22 cellular contexts compared by ENCODE assay signal in the genomic region with DNA sequence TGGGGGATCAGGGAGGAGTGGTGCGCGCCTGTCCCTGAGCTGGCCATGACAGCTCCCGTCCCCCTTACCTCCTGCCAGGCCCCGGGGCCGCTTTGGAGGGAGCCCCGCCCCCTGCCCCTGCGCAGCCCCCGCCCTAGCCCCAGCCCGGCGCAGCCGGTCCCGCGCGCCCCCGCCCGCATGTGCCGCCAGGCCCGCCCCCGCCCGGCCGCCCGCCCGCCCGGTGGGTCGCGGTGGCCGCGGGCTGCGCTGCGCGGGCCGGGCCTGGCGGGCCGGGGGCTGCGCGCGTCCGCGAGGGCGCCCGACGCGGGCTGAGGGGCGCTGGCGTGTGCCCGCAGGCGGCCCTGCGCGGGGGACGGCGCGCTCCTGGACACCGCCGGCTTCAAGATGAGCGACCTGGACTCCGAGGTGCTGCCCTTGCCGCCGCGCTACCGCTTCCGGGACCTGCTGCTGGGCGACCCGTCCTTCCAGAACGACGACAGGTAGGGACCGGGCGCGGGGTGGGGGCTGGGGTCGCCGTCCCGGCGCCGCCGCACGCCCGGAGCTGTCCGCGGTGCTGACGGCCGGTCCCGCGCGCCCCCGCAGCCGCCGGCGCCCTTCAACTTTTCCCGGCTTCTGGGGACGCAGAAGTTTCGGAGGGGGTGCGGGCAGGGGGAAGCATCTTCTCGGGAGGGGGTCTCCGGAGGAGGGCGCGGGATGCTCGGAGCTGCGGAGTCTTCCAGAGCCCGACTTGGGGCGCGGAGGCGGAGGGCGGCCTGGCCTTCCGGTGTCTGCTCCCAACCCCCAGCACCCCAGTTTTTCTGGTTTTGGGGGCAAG. TPM values are rescaled to one million over a fixed set of nuclear protein-coding genes. Genes with fewer than 3 reads are reported as not detected.
DNase-seq lines count a peak whose midpoint lies in the region; ATAC-seq, FAIRE-seq and TF ChIP-seq lines count a peak whose summit lies in the region.
"Had no signal": no experiment of that assay in that cellular context is flagged by ENCODE, and none has a peak within 500 bp of the region (broad histone marks: within the 10 kb centered on the region; RNA-seq: fewer than 3 reads in every experiment).

No MANE protein-coding gene starts in this region.

- TF ChIP-seq CTCF in right atrium auricular region (IDR thresholded peaks at IDR 0.05) (no peak), GM12878 (IDR thresholded peaks at IDR 0.05 in 2 of 3, conservative IDR thresholded peaks at IDR 0.05 in 1 of 3; ENCODE audit: control insufficient read depth in 2 of 3, extremely low read depth in 1 of 3, insufficient read depth in 1 of 3, low read depth in 3 of 3, low read length in 3 of 3) (no peak)

- RAD21 ChIA-PET in GM12878 (lab: Charles Lee; ENCODE audit: unreplicated experiment) = no interaction called here

- intact Hi-C loops in right cardiac atrium (cut with DNase I) (no loop called here), GM12878 (cut with micrococcal nuclease; ENCODE audit: unreplicated experiment) (no loop called here)

- no peaks in the 10 kb centered on the region for H3K79me2 ChIP-seq in GM12878 (ENCODE audit: control insufficient read depth, insufficient read depth, low read length)

- H3K4me3 Mint-ChIP-seq in natural killer cell treated with Interleukin-12 subunit alpha and Interleukin-12 subunit beta and Interleukin-15 and Interleukin-18, amount 100 ng/mL, for 72 hours = no peak overlapping the region
- H3K4me3 Mint-ChIP-seq: activated CD4-positive, alpha-beta memory T cell treated with anti-CD3 and anti-CD28 coated beads, Interleukin-2, amount 10 ng/mL, durations not matched to agents 7 days and 5 days; stimulated activated effector memory CD8-positive, alpha-beta T cell treated with anti-CD3 and anti-CD28 coated beads, Interleukin-12 subunit alpha, Interleukin-12 subunit beta, amount 100 ng/mL, for 72 hours; type B pancreatic cell had no signal

- H3K4me1 Mint-ChIP-seq in natural killer cell treated with Interleukin-12 subunit alpha and Interleukin-12 subunit beta and Interleukin-15 and Interleukin-18, amount 100 ng/mL, for 72 hours (ENCODE audit: low read depth in 2 of 2) = no peaks in the 10 kb centered on the region
- H3K4me1 Mint-ChIP-seq: activated CD4-positive, alpha-beta memory T cell treated with anti-CD3 and anti-CD28 coated beads, Interleukin-2, amount 10 ng/mL, durations not matched to agents 7 days and 5 days; nephron had no signal

- BruUV-seq in GM12878 (replicated peaks; lab: Mats Ljungman, UMichigan) = no TSS peak

- H2AFZ ChIP-seq in GM12878 (ENCODE audit: control insufficient read depth, low read depth, low read length) = no peak overlapping the region

- no peaks in the 10 kb centered on the region for H4K20me1 ChIP-seq in GM12878 (ENCODE audit: control insufficient read depth, insufficient read depth)

- no peak overlapping the region for H3K4me2 ChIP-seq in GM12878 (ENCODE audit: control insufficient read depth, insufficient read depth)

- H3K36me3 Mint-ChIP-seq in natural killer cell treated with Interleukin-12 subunit alpha and Interleukin-12 subunit beta and Interleukin-15 and Interleukin-18, amount 100 ng/mL, for 72 hours = no peaks in the 10 kb centered on the region
- H3K36me3 Mint-ChIP-seq: stimulated activated effector memory CD8-positive, alpha-beta T cell treated with anti-CD3 and anti-CD28 coated beads, Interleukin-12 subunit alpha, Interleukin-12 subunit beta, amount 100 ng/mL, for 72 hours; type B pancreatic cell had no signal

- ATAC-seq in right cardiac atrium (no peak), GM12878 (no peak), GM21619 (IDR thresholded peaks at IDR 0.05; ENCODE audit: unreplicated experiment) (no peak)
- no peak for ATAC-seq in natural killer cell treated with Interleukin-12 subunit alpha and Interleukin-12 subunit beta and Interleukin-15 and Interleukin-18, amount 100 ng/mL, for 72 hours
- ATAC-seq: lower lobe of right lung; PC-3; stimulated activated effector memory CD8-positive, alpha-beta T cell treated with anti-CD3 and anti-CD28 coated beads, Interleukin-12 subunit alpha, Interleukin-12 subunit beta, amount 100 ng/mL, for 72 hours had no signal

- TF ChIP-seq EP300 in GM12878 (IDR thresholded peaks at IDR 0.05; ENCODE audit: borderline replicate concordance in 1 of 2, control insufficient read depth in 1 of 2, low read depth in 2 of 2, low read length in 2 of 2) = no peak

- H3K9me3 Mint-ChIP-seq in natural killer cell treated with Interleukin-12 subunit alpha and Interleukin-12 subunit beta and Interleukin-15 and Interleukin-18, amount 100 ng/mL, for 72 hours = no peaks in the 10 kb centered on the region
- H3K9me3 Mint-ChIP-seq: activated CD4-positive, alpha-beta memory T cell treated with anti-CD3 and anti-CD28 coated beads, Interleukin-2, amount 10 ng/mL, durations not matched to agents 7 days and 5 days; nephron; stimulated activated effector memory CD8-positive, alpha-beta T cell treated with anti-CD3 and anti-CD28 coated beads, Interleukin-12 subunit alpha, Interleukin-12 subunit beta, amount 100 ng/mL, for 72 hours; type B pancreatic cell had no signal

- TF ChIP-seq POLR2A in GM12878 (IDR thresholded peaks at IDR 0.05; ENCODE audit: low read depth, low read length) = no peak
- TF ChIP-seq POLR2A in erythroblast (IDR thresholded peaks at IDR 0.05; ENCODE audit: low read length) = no peak

- H3K4me1 ChIP-seq in right cardiac atrium (ENCODE audit: control insufficient read depth, insufficient read depth, low read length) (no peaks in the 10 kb centered on the region), right atrium auricular region (peaks cover 0 to 4% of the 10 kb centered on the region in 2 donors), GM12878 (ENCODE audit: control insufficient read depth, insufficient read depth, low read length) (no peaks in the 10 kb centered on the region)
- H3K4me1 ChIP-seq: lower lobe of right lung had no signal

- in situ Hi-C loops in GM12878 (cut with MboI) = no loop called here

- SMC1A ChIA-PET in GM12878 (lab: Charles Lee; ENCODE audit: uncharacterized antibody, unreplicated experiment) = no interaction called here

- CTCF ChIA-PET in GM12878 (lab: Yijun Ruan, JAX) = no interaction called here

- TF ChIP-seq RAD21 in GM12878 (IDR thresholded peaks at IDR 0.05; ENCODE audit: insufficient read depth, low read depth, low read length) = no peak

- H3K4me3 ChIP-seq in right cardiac atrium (ENCODE audit: low read length) (peak overlapping the region; percentile 3), right atrium auricular region (no peak overlapping the region), GM12878 (no peak overlapping the region)
- H3K4me3 ChIP-seq: esophagus muscularis mucosa, heart right ventricle, lower lobe of right lung had no signal

- no peak overlapping the region for H3K27ac Mint-ChIP-seq in natural killer cell treated with Interleukin-12 subunit alpha and Interleukin-12 subunit beta and Interleukin-15 and Interleukin-18, amount 100 ng/mL, for 72 hours
- H3K27ac Mint-ChIP-seq: activated CD4-positive, alpha-beta memory T cell treated with anti-CD3 and anti-CD28 coated beads, Interleukin-2, amount 10 ng/mL, durations not matched to agents 7 days and 5 days; nephron; stimulated activated effector memory CD8-positive, alpha-beta T cell treated with anti-CD3 and anti-CD28 coated beads, Interleukin-12 subunit alpha, Interleukin-12 subunit beta, amount 100 ng/mL, for 72 hours; type B pancreatic cell had no signal

- POLR2A ChIA-PET in GM12878 (lab: Charles Lee) = no interaction called here

- H3K27ac ChIP-seq in right cardiac atrium (ENCODE audit: low read length) (no peak overlapping the region), right atrium auricular region (no peak overlapping the region), GM12878 (ENCODE audit: control insufficient read depth, insufficient read depth) (no peak overlapping the region)
- H3K27ac ChIP-seq: esophagus muscularis mucosa, heart right ventricle, lower lobe of right lung had no signal

- FAIRE-seq in GM12878 (lab: Jason Lieb, UNC) = no peak
- FAIRE-seq: colon, D721Med had no signal

- whole genome bisulfite sequencing in right cardiac atrium = 2% methylated on average over 103 of the region's 103 CpGs
- WGBS in GM12878 (ENCODE audit: insufficient coverage, insufficient replicate concordance, low lambda C conversion rate, missing lambda C conversion rate) = 54% methylated on average over 7 of the region's 103 CpGs

- no peak overlapping the region for H3K9ac ChIP-seq in GM12878 (ENCODE audit: control insufficient read depth, insufficient read depth, low read length)

- no peak for DNase-seq in right cardiac atrium
- no peak for DNase-seq in right atrium auricular region (ENCODE audit: low spot score)
- no peak for DNase-seq in GM12878 (ENCODE audit: low read depth, low spot score)
- DNase-seq in islet precursor cell = peak; percentile 74
- DNase-seq in MV-4-11 (lab: John Stamatoyannopoulos, UW) = no peak
- DNase-seq in natural killer cell treated with Interleukin-12 subunit alpha and Interleukin-12 subunit beta and Interleukin-15 and Interleukin-18, amount 100 ng/mL, for 72 hours (ENCODE audit: low spot score) = no peak
- no peak for DNase-seq in erythroblast (lab: John Stamatoyannopoulos, UW)
- DNase-seq: activated CD4-positive, alpha-beta memory T cell treated with anti-CD3 and anti-CD28 coated beads, Interleukin-2, amount 10 ng/mL, durations not matched to agents 7 days and 5 days; HCEC 1CT; heart right ventricle; lower lobe of right lung; NCI-H1694; NCI-H524 treated with DMSO at 0.1 percent for 48 hours; PC-3 had no signal

- no peaks in the 10 kb centered on the region for H3K36me3 ChIP-seq in right atrium auricular region
- no peaks in the 10 kb centered on the region for H3K36me3 ChIP-seq in GM12878 (ENCODE audit: control insufficient read depth in 2 of 2, insufficient read depth in 2 of 2, low read length in 1 of 2)
- H3K36me3 ChIP-seq: esophagus muscularis mucosa, heart right ventricle, lower lobe of right lung had no signal

- H3K27me3 Mint-ChIP-seq in natural killer cell treated with Interleukin-12 subunit alpha and Interleukin-12 subunit beta and Interleukin-15 and Interleukin-18, amount 100 ng/mL, for 72 hours = peaks cover 17 to 19% of the 10 kb centered on the region in 2 donors

- H3K9me3 ChIP-seq in right cardiac atrium (ENCODE audit: control insufficient read depth, low read length) (no peaks in the 10 kb centered on the region), right atrium auricular region (no peaks in the 10 kb centered on the region), GM12878 (replicated peaks; ENCODE audit: control insufficient read depth, insufficient read depth, low read length) (no peaks in the 10 kb centered on the region)
- H3K9me3 ChIP-seq: esophagus muscularis mucosa, heart right ventricle, lower lobe of right lung had no signal

- H3K27me3 ChIP-seq in right cardiac atrium (ENCODE audit: control insufficient read depth, insufficient read depth) = no peaks in the 10 kb centered on the region
- H3K27me3 ChIP-seq in right atrium auricular region = peaks cover 0 to 10% of the 10 kb centered on the region in 2 donors
- H3K27me3 ChIP-seq in GM12878 (replicated peaks in 1 of 2; ENCODE audit: control insufficient read depth in 2 of 2, insufficient read depth in 2 of 2, low read length in 1 of 2) = peaks cover 0 to 7% of the 10 kb centered on the region in 2 experiments; a peak in 2 of 4 replicates

RNA-seq across cellular contexts. Expression of gene KCNT1, which starts 12.5 kb away (rescaled TPM):
- total RNA-seq in right cardiac atrium (1 to 10 TPM in 1 of 4 donors, under 1 TPM in 2, not detected in 1; 0.17 to 1.1 (median 0.32) TPM), right atrium auricular region (under 1 TPM in 1 of 2 donors, not detected in 1; 0.48 TPM), GM12878 (2014; rRNA removed) (not detected in 2 replicates), GM12878 (2014; rRNA removed; fragmentation: Illumina TruSeq; extraction: Trizol) (not detected in 2 replicates), GM12878 (2021) (not detected in 2 replicates)
- polyA plus RNA-seq in right cardiac atrium (0.20 TPM), GM12878 (2011; rRNA removed) (not detected in 2 replicates), GM12878 (2014; fragmentation: Illumina TruSeq; extraction: Trizol) (not detected in 2 replicates), GM12878 (2014; fragmentation: Nextera tagmentation; extraction: Ambion mirVana) (not detected), GM12878 (2014; rRNA removed) (not detected in 2 replicates), GM12878 (2016; fragmentation: Nextera tagmentation; extraction: Ambion mirVana) (not detected)
- total RNA-seq in GM12878 (2013; cell fraction: nucleolus; rRNA removed) = not detected in 2 replicates
- polyA plus RNA-seq in GM12878 (2011; ENCODE audit: low read depth) = not detected
- not detected in 2 replicates for polyA plus RNA-seq in GM12878 (2011; cell fraction: cytosol; rRNA removed)
- polyA plus RNA-seq in GM12878 (2011; cell fraction: nucleus; rRNA removed) = not detected in 2 replicates
- polyA plus RNA-seq in GM12878 (2012) = 0.08 TPM in 1 of 2 replicates, not detected in the other
- polyA minus RNA-seq in GM12878 (2011; rRNA and poly(A)+ RNA removed) = not detected in 2 replicates
- polyA minus RNA-seq in GM12878 (2011; cell fraction: cytosol; rRNA and poly(A)+ RNA removed) = not detected in 2 replicates
- not detected in 2 replicates for polyA minus RNA-seq in GM12878 (2011; cell fraction: nucleus; rRNA and poly(A)+ RNA removed)
- not detected for total RNA-seq in natural killer cell treated with Interleukin-12 subunit alpha and Interleukin-12 subunit beta and Interleukin-15 and Interleukin-18, amount 100 ng/mL, for 72 hours
- total RNA-seq: LHCN-M2, PC-3 had no signal

RNA-seq across cellular contexts. Expression of gene SOHLH1, which starts 15.2 kb away (rescaled TPM):
- total RNA-seq in right cardiac atrium = not detected
- polyA plus RNA-seq in right cardiac atrium = not detected
- total RNA-seq in right atrium auricular region = not detected
- total RNA-seq in GM12878 (2013; cell fraction: nucleolus; rRNA removed) = not detected in 2 replicates
- total RNA-seq in GM12878 (2014; rRNA removed) = not detected in 2 replicates
- not detected in 2 replicates for total RNA-seq in GM12878 (2014; rRNA removed; fragmentation: Illumina TruSeq; extraction: Trizol)
- not detected in 2 replicates for total RNA-seq in GM12878 (2021)
- not detected for polyA plus RNA-seq in GM12878 (2011; ENCODE audit: low read depth)
- polyA plus RNA-seq in GM12878 (2011; rRNA removed) = 0.06 TPM in 1 of 2 replicates, not detected in the other
- 0.17 TPM in 1 of 2 replicates, not detected in the other for polyA plus RNA-seq in GM12878 (2011; cell fraction: cytosol; rRNA removed)
- 0.09 TPM in 1 of 2 replicates, not detected in the other for polyA plus RNA-seq in GM12878 (2011; cell fraction: nucleus; rRNA removed)
- polyA plus RNA-seq in GM12878 (2012) = not detected in 2 replicates
- not detected in 2 replicates for polyA plus RNA-seq in GM12878 (2014; fragmentation: Illumina TruSeq; extraction: Trizol)
- polyA plus RNA-seq in GM12878 (2014; fragmentation: Nextera tagmentation; extraction: Ambion mirVana) = not detected
- polyA plus RNA-seq in GM12878 (2014; rRNA removed) = not detected in 2 replicates
- not detected for polyA plus RNA-seq in GM12878 (2016; fragmentation: Nextera tagmentation; extraction: Ambion mirVana)
- polyA minus RNA-seq in GM12878 (2011; rRNA and poly(A)+ RNA removed) = not detected in 2 replicates
- polyA minus RNA-seq in GM12878 (2011; cell fraction: cytosol; rRNA and poly(A)+ RNA removed) = not detected in 2 replicates
- not detected in 2 replicates for polyA minus RNA-seq in GM12878 (2011; cell fraction: nucleus; rRNA and poly(A)+ RNA removed)
- total RNA-seq in natural killer cell treated with Interleukin-12 subunit alpha and Interleukin-12 subunit beta and Interleukin-15 and Interleukin-18, amount 100 ng/mL, for 72 hours = not detected
- total RNA-seq: activated CD4-positive, alpha-beta memory T cell treated with anti-CD3 and anti-CD28 coated beads, Interleukin-2, amount 10 ng/mL, durations not matched to agents 7 days and 5 days; esophagus muscularis mucosa; heart right ventricle; LHCN-M2; lower lobe of right lung; PC-3 had no signal
- polyA plus RNA-seq: heart right ventricle had no signal

RNA-seq across cellular contexts. Expression of gene LCN9, which starts 51.3 kb away (rescaled TPM):
- total RNA-seq in right cardiac atrium (not detected), right atrium auricular region (not detected), GM12878 (2014; rRNA removed) (not detected in 2 replicates), GM12878 (2014; rRNA removed; fragmentation: Illumina TruSeq; extraction: Trizol) (not detected in 2 replicates), GM12878 (2021) (not detected in 2 replicates)
- polyA plus RNA-seq in right cardiac atrium (not detected), GM12878 (2011; rRNA removed) (not detected in 2 replicates), GM12878 (2014; fragmentation: Illumina TruSeq; extraction: Trizol) (not detected in 2 replicates), GM12878 (2014; fragmentation: Nextera tagmentation; extraction: Ambion mirVana) (not detected), GM12878 (2014; rRNA removed) (not detected in 2 replicates), GM12878 (2016; fragmentation: Nextera tagmentation; extraction: Ambion mirVana) (not detected)
- not detected in 2 replicates for total RNA-seq in GM12878 (2013; cell fraction: nucleolus; rRNA removed)
- not detected for polyA plus RNA-seq in GM12878 (2011; ENCODE audit: low read depth)
- not detected in 2 replicates for polyA plus RNA-seq in GM12878 (2011; cell fraction: cytosol; rRNA removed)
- polyA plus RNA-seq in GM12878 (2011; cell fraction: nucleus; rRNA removed) = 0.16 TPM in 1 of 2 replicates, not detected in the other
- not detected in 2 replicates for polyA plus RNA-seq in GM12878 (2012)
- polyA minus RNA-seq in GM12878 (2011; rRNA and poly(A)+ RNA removed) = not detected in 2 replicates
- polyA minus RNA-seq in GM12878 (2011; cell fraction: cytosol; rRNA and poly(A)+ RNA removed) = not detected in 2 replicates
- not detected in 2 replicates for polyA minus RNA-seq in GM12878 (2011; cell fraction: nucleus; rRNA and poly(A)+ RNA removed)
- total RNA-seq in natural killer cell treated with Interleukin-12 subunit alpha and Interleukin-12 subunit beta and Interleukin-15 and Interleukin-18, amount 100 ng/mL, for 72 hours = not detected
- total RNA-seq: activated CD4-positive, alpha-beta memory T cell treated with anti-CD3 and anti-CD28 coated beads, Interleukin-2, amount 10 ng/mL, durations not matched to agents 7 days and 5 days; esophagus muscularis mucosa; heart right ventricle; LHCN-M2; lower lobe of right lung; PC-3 had no signal
- polyA plus RNA-seq: heart right ventricle had no signal
